Comparison of ENCODE assay signal across 11 cellular contexts in genomic region chr1:15736035-15736665, GRCh38. TPM values are rescaled to one million over a fixed set of nuclear protein-coding genes. Genes with fewer than 3 reads are reported as not detected.
A peak's percentile ranks its signal among the peaks of the same experiment; 100 is the strongest.
DNase-seq lines count a peak whose midpoint lies in the region; ATAC-seq, FAIRE-seq and TF ChIP-seq lines count a peak whose summit lies in the region.
"Had no signal": no experiment of that assay in that cellular context is flagged by ENCODE, and none has a peak within 500 bp of the region (broad histone marks: within the 10 kb centered on the region; RNA-seq: fewer than 3 reads in every experiment).

Gene SLC25A34 (plus strand): TSS chr1:15736258. CDS start chr1:15736486, 228 bp downstream.

- peak within 1 kb of the TSS; percentile 76 to 79 for H3K9ac ChIP-seq in duodenal mucosa (ENCODE audit: low read depth in 1 of 2, low read length in 2 of 2)

- H3K27ac ChIP-seq in duodenal mucosa (ENCODE audit: low read depth, low read length): peak within 1 kb of the TSS; percentile 88
- H3K27ac ChIP-seq: brain microvascular endothelial cell, SJSA1 had no signal

- peaks cover 4% of the 10 kb centered on the region for H3K36me3 Mint-ChIP-seq in activated CD8-positive, alpha-beta T cell treated with anti-CD3 and anti-CD28 coated beads, Interleukin-2, amount 10 ng/mL, durations not matched to agents 7 days and 5 days (ENCODE audit: low read depth)

- H3K27ac Mint-ChIP-seq in activated CD8-positive, alpha-beta T cell treated with anti-CD3 and anti-CD28 coated beads, Interleukin-2, amount 10 ng/mL, durations not matched to agents 7 days and 5 days: no peak within 1 kb of the TSS

- intact Hi-C loops in mucosa of descending colon (cut with DNase I, micrococcal nuclease): no loop called here

- H3K9me3 Mint-ChIP-seq in activated CD8-positive, alpha-beta T cell treated with anti-CD3 and anti-CD28 coated beads, Interleukin-2, amount 10 ng/mL, durations not matched to agents 7 days and 5 days (ENCODE audit: insufficient read depth): no peaks in the 10 kb centered on the region

- no peak within 1 kb of the TSS for H3K4me3 Mint-ChIP-seq in activated CD8-positive, alpha-beta T cell treated with anti-CD3 and anti-CD28 coated beads, Interleukin-2, amount 10 ng/mL, durations not matched to agents 7 days and 5 days
- H3K4me3 Mint-ChIP-seq: CD4-positive, alpha-beta memory T cell had no signal

- H3K27me3 Mint-ChIP-seq in activated CD8-positive, alpha-beta T cell treated with anti-CD3 and anti-CD28 coated beads, Interleukin-2, amount 10 ng/mL, durations not matched to agents 7 days and 5 days (ENCODE audit: low read depth): no peaks in the 10 kb centered on the region
- H3K27me3 Mint-ChIP-seq: CD4-positive, alpha-beta memory T cell had no signal

- POLR2A ChIA-PET in activated CD8-positive, alpha-beta T cell treated with anti-CD3 and anti-CD28 coated beads, Interleukin-2, amount 10 ng/mL, durations not matched to agents 7 days and 5 days (lab: Charles Lee): no interaction called here

- H3K9me3 ChIP-seq in BE2C: no peaks in the 10 kb centered on the region
- no peaks in the 10 kb centered on the region for H3K9me3 ChIP-seq in duodenal mucosa (ENCODE audit: control insufficient read depth in 1 of 2, low read length in 2 of 2)
- H3K9me3 ChIP-seq in mucosa of descending colon: no peaks in the 10 kb centered on the region
- H3K9me3 ChIP-seq: SJSA1 had no signal

- H3K4me3 ChIP-seq in BE2C (ENCODE audit: low read depth, low read length) (no peak within 1 kb of the TSS), duodenal mucosa (ENCODE audit: low read depth in 1 of 2, low read length in 2 of 2) (peak within 1 kb of the TSS; percentile 55 to 70), mucosa of descending colon (no peak within 1 kb of the TSS)
- H3K4me3 ChIP-seq: SJSA1 had no signal

- H3K27me3 ChIP-seq in BE2C (no peaks in the 10 kb centered on the region), duodenal mucosa (ENCODE audit: control insufficient read depth in 1 of 2, insufficient read depth in 2 of 2, low read length in 2 of 2) (no peaks in the 10 kb centered on the region)
- H3K27me3 ChIP-seq: brain microvascular endothelial cell, SJSA1 had no signal

- TF ChIP-seq CTCF in BE2C (IDR thresholded peaks at IDR 0.05; ENCODE audit: low read depth, low read length) (no peak), mucosa of descending colon (IDR thresholded peaks at IDR 0.05) (no peak)

- H3K4me1 ChIP-seq in BE2C: no peaks in the 10 kb centered on the region
- H3K4me1 ChIP-seq in duodenal mucosa (ENCODE audit: control insufficient read depth in 1 of 2, insufficient read depth in 2 of 2, low read length in 2 of 2): peaks cover 27 to 48% of the 10 kb centered on the region in 2 donors
- H3K4me1 ChIP-seq in mucosa of descending colon (ENCODE audit: low read depth): peaks cover 37% of the 10 kb centered on the region
- H3K4me1 ChIP-seq: SJSA1 had no signal

- DNase-seq in BE2C (peak; percentile 55), NCI-H2107 (lab: John Stamatoyannopoulos, UW) (peak; percentile 61), mucosa of descending colon (peak; percentile 92 to 95 (median 93)), putamen (ENCODE audit: low spot score) (no peak), urothelium cell line (ENCODE audit: low spot score) (no peak)
- DNase-seq in activated CD8-positive, alpha-beta T cell treated with anti-CD3 and anti-CD28 coated beads, Interleukin-2, amount 10 ng/mL, durations not matched to agents 7 days and 5 days: no peak
- DNase-seq in stimulated activated CD4-positive, alpha-beta T cell treated with anti-CD3 and anti-CD28 coated beads, Interleukin-4, amount 100 ng/mL, for 4 hours: no peak
- DNase-seq: brain microvascular endothelial cell; CD4-positive, alpha-beta memory T cell had no signal

- peaks cover 2% of the 10 kb centered on the region for H3K4me1 Mint-ChIP-seq in activated CD8-positive, alpha-beta T cell treated with anti-CD3 and anti-CD28 coated beads, Interleukin-2, amount 10 ng/mL, durations not matched to agents 7 days and 5 days (ENCODE audit: low read depth)

- peak; percentile 91 for ATAC-seq in mucosa of descending colon
- ATAC-seq in activated CD8-positive, alpha-beta T cell treated with anti-CD3 and anti-CD28 coated beads, Interleukin-2, amount 10 ng/mL, durations not matched to agents 7 days and 5 days: no peak

- CTCF ChIA-PET in activated CD8-positive, alpha-beta T cell treated with anti-CD3 and anti-CD28 coated beads, Interleukin-2, amount 10 ng/mL, durations not matched to agents 7 days and 5 days (lab: Charles Lee): no interaction called here

- FAIRE-seq in urothelium cell line (lab: Jason Lieb, UNC): no peak

- H3K36me3 ChIP-seq in BE2C (peaks cover 3% of the 10 kb centered on the region; the same call in 1 of the 2 replicates), duodenal mucosa (ENCODE audit: control insufficient read depth in 1 of 2, insufficient read depth in 2 of 2, low read length in 2 of 2) (peaks cover 15 to 41% of the 10 kb centered on the region in 2 donors), mucosa of descending colon (ENCODE audit: low read depth) (no peaks in the 10 kb centered on the region)

RNA-seq across cellular contexts. Expression of gene SLC25A34, which starts in this region (rescaled TPM):
- polyA plus RNA-seq in BE2C (2012; ENCODE audit: insufficient read depth, insufficient read length, low read depth): 1.4 TPM
- total RNA-seq in mucosa of descending colon: 10 to 100 TPM in 1 of 3 donors, 1 to 10 TPM in 2; 6.4 to 15.7 (median 8.1) TPM
- total RNA-seq in activated CD8-positive, alpha-beta T cell treated with anti-CD3 and anti-CD28 coated beads, Interleukin-2, amount 10 ng/mL, durations not matched to agents 7 days and 5 days: 1 to 10 TPM; 1.6 TPM

Comparison
In these comparisons a context has a peak if more than half of its experiments do, and no peak if none do; other contexts are left out.
1. DNase-seq: peak in BE2C (single experiment), NCI-H2107 (single experiment) and mucosa of descending colon (3 of 3); none in putamen (single experiment), activated CD8-positive, alpha-beta T cell treated with anti-CD3 and anti-CD28 coated beads, Interleukin-2, amount 10 ng/mL, durations not matched to agents 7 days and 5 days (single experiment), stimulated activated CD4-positive, alpha-beta T cell treated with anti-CD3 and anti-CD28 coated beads, Interleukin-4, amount 100 ng/mL, for 4 hours (0 of 2) and urothelium cell line (single experiment).
2. H3K4me3 ChIP-seq: peak in duodenal mucosa (2 of 2); none in BE2C (single experiment) and mucosa of descending colon (single experiment).